1 cellular context compared by ENCODE assay signal in genomic region chr1:34825455-34826081, GRCh38.
TF ChIP-seq lines count a peak whose summit lies in the region.

No MANE protein-coding gene starts in this region.

TF ChIP-seq in HepG2, 621 proteins besides CTCF, POLR2A, EP300 and RAD21 (continued from another document and continues in another):
- TF ChIP-seq FOXP4 (CRISPR knock-in tag; IDR thresholded peaks at IDR 0.05): peak; percentile 98
- peak; percentile 61; the same call in 1 of the 2 replicates for TF ChIP-seq GABPB1 (CRISPR knock-in tag; IDR thresholded peaks at IDR 0.05)
- no peak for TF ChIP-seq DNMT1 (CRISPR knock-in tag; IDR thresholded peaks at IDR 0.05)
- no peak for TF ChIP-seq NFE2L2 (IDR thresholded peaks at IDR 0.05; ENCODE audit: low read length)
- TF ChIP-seq NR0B2 (CRISPR knock-in tag; IDR thresholded peaks at IDR 0.05): no peak
- TF ChIP-seq ZNF367 (CRISPR knock-in tag; IDR thresholded peaks at IDR 0.05; ENCODE audit: borderline replicate concordance): no peak
- TF ChIP-seq TBP (CRISPR knock-in tag; IDR thresholded peaks at IDR 0.05): no peak
- no peak for TF ChIP-seq ZNF841 (CRISPR knock-in tag; IDR thresholded peaks at IDR 0.05; ENCODE audit: borderline replicate concordance)
- peak; percentile 77; the same call in 1 of the 2 replicates for TF ChIP-seq TFAP4 (IDR thresholded peaks at IDR 0.05; ENCODE audit: borderline replicate concordance, low read depth)
- TF ChIP-seq ZNF775 (CRISPR knock-in tag; IDR thresholded peaks at IDR 0.05; ENCODE audit: borderline replicate concordance): no peak
- TF ChIP-seq MYNN (CRISPR knock-in tag; IDR thresholded peaks at IDR 0.05; ENCODE audit: low read depth): no peak
- TF ChIP-seq AGO2 (optimal IDR thresholded peaks at IDR 0.05; ENCODE audit: low read depth, low read length): no peak
- TF ChIP-seq ZNF574 (CRISPR knock-in tag; IDR thresholded peaks at IDR 0.05): peak; percentile 70; the same call in 1 of the 2 replicates
- no peak for TF ChIP-seq BRCA1 (CRISPR knock-in tag; IDR thresholded peaks at IDR 0.05)
- no peak for TF ChIP-seq DZIP1 (CRISPR knock-in tag; IDR thresholded peaks at IDR 0.05)
- no peak for TF ChIP-seq ATAD3A (CRISPR knock-in tag; IDR thresholded peaks at IDR 0.05)
- peak; percentile 44; the same call in 1 of the 2 replicates for TF ChIP-seq ARID5B (CRISPR knock-in tag; IDR thresholded peaks at IDR 0.05)
- TF ChIP-seq ZKSCAN1 (IDR thresholded peaks at IDR 0.05; ENCODE audit: low read length): no peak
- TF ChIP-seq ZNF180 (CRISPR knock-in tag; IDR thresholded peaks at IDR 0.05; ENCODE audit: borderline replicate concordance, low read depth): no peak
- no peak for TF ChIP-seq ETV6 (CRISPR knock-in tag; conservative IDR thresholded peaks at IDR 0.05)
- TF ChIP-seq PAWR (CRISPR knock-in tag; IDR thresholded peaks at IDR 0.05; ENCODE audit: borderline replicate concordance): no peak
- no peak for TF ChIP-seq ATF7-NPFF (CRISPR knock-in tag; IDR thresholded peaks at IDR 0.05; ENCODE audit: low read depth)
- TF ChIP-seq ZNF446 (CRISPR knock-in tag; IDR thresholded peaks at IDR 0.05): no peak
- TF ChIP-seq TGIF2 (CRISPR knock-in tag; IDR thresholded peaks at IDR 0.05): no peak
- TF ChIP-seq ZNF543 (CRISPR knock-in tag; IDR thresholded peaks at IDR 0.05): peak; percentile 51; the same call in 1 of the 2 replicates
- TF ChIP-seq SP5 (CRISPR knock-in tag; IDR thresholded peaks at IDR 0.05; ENCODE audit: borderline replicate concordance, low read depth): peak; percentile 97
- TF ChIP-seq NPAS2 (CRISPR knock-in tag; IDR thresholded peaks at IDR 0.05; ENCODE audit: borderline replicate concordance): no peak
- no peak for TF ChIP-seq SIX1 (CRISPR knock-in tag; IDR thresholded peaks at IDR 0.05; ENCODE audit: borderline replicate concordance)
- no peak for TF ChIP-seq NFKBIZ (CRISPR knock-in tag; IDR thresholded peaks at IDR 0.05)
- TF ChIP-seq TRIM24 (CRISPR knock-in tag; IDR thresholded peaks at IDR 0.05): no peak
- no peak for TF ChIP-seq ZNF205 (CRISPR knock-in tag; IDR thresholded peaks at IDR 0.05)
- TF ChIP-seq LCORL (IDR thresholded peaks at IDR 0.05): no peak
- TF ChIP-seq LCORL (CRISPR knock-in tag; IDR thresholded peaks at IDR 0.05): peak; percentile 67
- TF ChIP-seq BCL6 (CRISPR knock-in tag; IDR thresholded peaks at IDR 0.05): peak; percentile 85
- TF ChIP-seq ADNP (CRISPR knock-in tag; IDR thresholded peaks at IDR 0.05): no peak
- peak; percentile 89 for TF ChIP-seq ZNF609 (CRISPR knock-in tag; IDR thresholded peaks at IDR 0.05; ENCODE audit: borderline replicate concordance)
- TF ChIP-seq PCBP1 (IDR thresholded peaks at IDR 0.05; ENCODE audit: borderline replicate concordance, low read depth, low read length): no peak
- no peak for TF ChIP-seq NFIC (IDR thresholded peaks at IDR 0.05; ENCODE audit: low read length)
- TF ChIP-seq CSRNP2 (CRISPR knock-in tag; conservative IDR thresholded peaks at IDR 0.05; ENCODE audit: low read depth): no peak
- peak; percentile 79; the same call in 1 of the 2 replicates for TF ChIP-seq ZNF746 (CRISPR knock-in tag; IDR thresholded peaks at IDR 0.05)
- TF ChIP-seq TSC22D2 (CRISPR knock-in tag; IDR thresholded peaks at IDR 0.05; ENCODE audit: borderline replicate concordance): no peak
- no peak for TF ChIP-seq FOXA1 (IDR thresholded peaks at IDR 0.05)
- peak; percentile 85 for TF ChIP-seq FOXA1 (CRISPR knock-in tag; IDR thresholded peaks at IDR 0.05)
- TF ChIP-seq SP2 (CRISPR knock-in tag; IDR thresholded peaks at IDR 0.05): no peak
- no peak for TF ChIP-seq MAFK (conservative IDR thresholded peaks at IDR 0.05 in 1 of 2, IDR thresholded peaks at IDR 0.05 in 1 of 2; ENCODE audit: low read length in 2 of 2)
- peak; percentile 96 for TF ChIP-seq HNRNPL (IDR thresholded peaks at IDR 0.05; ENCODE audit: low read depth, low read length)
- TF ChIP-seq JUN (CRISPR knock-in tag; IDR thresholded peaks at IDR 0.05): no peak
- no peak for TF ChIP-seq SSRP1 (CRISPR knock-in tag; IDR thresholded peaks at IDR 0.05)
- no peak for TF ChIP-seq CBX1 (IDR thresholded peaks at IDR 0.05; ENCODE audit: low read depth)
